In genomic region chr4:29326004-29326403, GRCh38 we compare ENCODE assay signal across 32 cellular contexts.
"Had no signal": no experiment of that assay in that cellular context is flagged by ENCODE, and none has a peak within 500 bp of the region (broad histone marks: within the 10 kb centered on the region; RNA-seq: fewer than 3 reads in every experiment).

No MANE protein-coding gene starts in this region.

- H3K9me3 ChIP-seq: MG63 had no signal

- DNase-seq: Karpas-422, Kasumi-1, MG63, MM.1S, MV-4-11, NCI-H1048, NCI-H1092, NCI-H1092 treated with DMSO at 0.1 percent for 48 hours, NCI-H1105, NCI-H1105 treated with DMSO at 0.1 percent for 48 hours, NCI-H1417 treated with DMSO at 0.1 percent for 48 hours, NCI-H1436 treated with DMSO at 0.1 percent for 48 hours, NCI-H146, NCI-H1694, NCI-H1694 treated with DMSO at 0.1 percent for 48 hours, NCI-H187, NCI-H187 treated with DMSO at 0.1 percent for 48 hours, NCI-H1930, NCI-H2029, NCI-H2029 treated with DMSO at 0.1 percent for 48 hours, NCI-H2081 treated with DMSO at 0.1 percent for 48 hours, NCI-H2107, NCI-H2171, NCI-H2171 treated with DMSO at 0.1 percent for 48 hours, NCI-H2227 treated with DMSO at 0.1 percent for 48 hours, NCI-H226, NCI-H345, NCI-H446, NCI-H446 treated with DMSO at 0.1 percent for 48 hours, NCI-H510A, NCI-H510A treated with DMSO at 0.1 percent for 48 hours had no signal

- H3K36me3 ChIP-seq: MG63 had no signal

- H3K9ac ChIP-seq: KMS-11 had no signal

- H3K4me2 ChIP-seq: KMS-11 had no signal

- H3K27me3 ChIP-seq: MG63 had no signal

- H3K27ac ChIP-seq: KMS-11 had no signal

- H3K4me3 ChIP-seq: MG63 had no signal
